In the genomic region with DNA sequence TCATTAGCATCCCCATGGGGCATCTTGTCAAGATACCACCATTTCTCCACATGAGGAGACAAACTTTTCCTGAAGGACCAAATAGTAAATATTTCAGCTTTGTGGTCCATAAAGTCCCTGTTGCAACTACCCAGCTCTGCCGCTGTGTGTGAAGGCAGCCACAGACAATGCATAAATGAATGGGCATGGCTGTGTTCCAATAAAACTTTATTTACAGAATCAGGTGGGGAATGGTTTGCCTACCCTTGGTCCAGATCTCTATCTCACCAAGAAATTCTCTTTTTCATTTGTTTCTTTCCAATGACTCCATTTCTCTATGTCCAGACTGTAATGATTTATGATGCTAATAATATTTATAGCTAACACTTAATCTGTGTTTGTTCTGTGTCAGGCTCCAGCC, we compare ENCODE assay signal across 21 cellular contexts.
"Had no signal": no experiment of that assay in that cellular context is flagged by ENCODE, and none has a peak within 500 bp of the region (broad histone marks: within the 10 kb centered on the region; RNA-seq: fewer than 3 reads in every experiment).

No MANE protein-coding gene starts in this region.

- H3K9me3 ChIP-seq: colonic mucosa, esophagus squamous epithelium, gastrocnemius medialis, left lung, lower lobe of right lung had no signal

- H3K4me3 ChIP-seq: colonic mucosa, esophagus squamous epithelium, gastrocnemius medialis, heart right ventricle, left lung, lower lobe of right lung had no signal

- DNase-seq: colonic mucosa; cortex of kidney; effector CD8-positive, alpha-beta T cell; effector memory CD8-positive, alpha-beta T cell; endodermal cell; erythroblast; esophagus squamous epithelium; foreskin fibroblast; foreskin melanocyte; gastrocnemius medialis; glutamatergic neuron; head of caudate nucleus; heart right ventricle; hippocampal formation; left cardiac atrium; left lung; lower lobe of right lung; mesenchymal stem cell; naive thymus-derived CD4-positive, alpha-beta T cell had no signal

- H3K27ac ChIP-seq: colonic mucosa, epithelial cell of prostate, esophagus squamous epithelium, gastrocnemius medialis, heart right ventricle, left lung, lower lobe of right lung had no signal

- H3K4me1 ChIP-seq: colonic mucosa, esophagus squamous epithelium, gastrocnemius medialis, left lung had no signal

- H3K36me3 ChIP-seq: colonic mucosa, esophagus squamous epithelium, gastrocnemius medialis, heart right ventricle, left lung, lower lobe of right lung had no signal

- ATAC-seq: effector memory CD8-positive, alpha-beta T cell; esophagus mucosa; gastrocnemius medialis; heart right ventricle; left cardiac atrium; left lung; lower lobe of right lung; naive thymus-derived CD4-positive, alpha-beta T cell had no signal

- H3K27me3 ChIP-seq: colonic mucosa, esophagus squamous epithelium, gastrocnemius medialis had no signal
